10 cellular contexts compared by ENCODE assay signal in genomic region chr2:235675678-235676535, GRCh38.
DNase-seq lines count a peak whose midpoint lies in the region; ATAC-seq and TF ChIP-seq lines count a peak whose summit lies in the region.
"Had no signal": no experiment of that assay in that cellular context is flagged by ENCODE, and none has a peak within 500 bp of the region (broad histone marks: within the 10 kb centered on the region; RNA-seq: fewer than 3 reads in every experiment).

No MANE protein-coding gene starts in this region.

- H3K4me1 Mint-ChIP-seq in Caco-2 (ENCODE audit: low read depth, unreplicated experiment) (peaks cover 23% of the 10 kb centered on the region), chondrocyte (ENCODE audit: low read depth) (peaks cover 48% of the 10 kb centered on the region), neural crest cell (peaks cover 55% of the 10 kb centered on the region)

- no peak for ATAC-seq in GM21723 (IDR thresholded peaks at IDR 0.05; ENCODE audit: unreplicated experiment)

- peaks cover 10% of the 10 kb centered on the region for H3K36me3 Mint-ChIP-seq in Caco-2 (ENCODE audit: insufficient read depth, unreplicated experiment)
- no peaks in the 10 kb centered on the region for H3K36me3 Mint-ChIP-seq in chondrocyte (ENCODE audit: low read depth)
- no peaks in the 10 kb centered on the region for H3K36me3 Mint-ChIP-seq in neural crest cell (ENCODE audit: low read depth)

- no peaks in the 10 kb centered on the region for H3K9me3 ChIP-seq in Caco-2

- no TSS peak for BruUV-seq in Caco-2 (replicated peaks; lab: Mats Ljungman, UMichigan)

- intact Hi-C loops in Caco-2 (cut with micrococcal nuclease; ENCODE audit: unreplicated experiment), result loop anchor here (5.0 kb wide), 1 partner anchor 66 kb away; no protein-coding TSS in a partner anchor

- peaks cover 36% of the 10 kb centered on the region for H3K4me1 ChIP-seq in Caco-2

- H3K27ac Mint-ChIP-seq in Caco-2 (ENCODE audit: unreplicated experiment), result peak overlapping the region; percentile 89
- no peak overlapping the region for H3K27ac Mint-ChIP-seq in chondrocyte (ENCODE audit: unreplicated experiment)
- H3K27ac Mint-ChIP-seq in neural crest cell (ENCODE audit: unreplicated experiment), result no peak overlapping the region

- DNase-seq in Caco-2, result peak in 1 of 2 experiments; percentile 11
- DNase-seq in NCI-H2081 (lab: John Stamatoyannopoulos, UW), result peak; percentile 25 to 58
- no peak for DNase-seq in chondrocyte (ENCODE audit: low spot score)
- no peak for DNase-seq in neural crest cell (ENCODE audit: low read depth, low spot score)
- DNase-seq in activated gamma-delta T cell (lab: John Stamatoyannopoulos, UW), result no peak
- DNase-seq in RPMI8226, result no peak
- DNase-seq in NCI-H2107 treated with DMSO at 0.1 percent for 48 hours (lab: John Stamatoyannopoulos, UW; ENCODE audit: unreplicated experiment), result no peak
- DNase-seq: DMS53, NCI-H146 had no signal

- CTCF ChIA-PET in Caco-2 (lab: Charles Lee), result interaction anchor here (1.0 kb wide), 1 partner anchor 65 kb away, joined by 3 read pairs; no protein-coding TSS in a partner anchor

- POLR2A ChIA-PET in Caco-2 (lab: Charles Lee), result no interaction called here

- no peak overlapping the region for H3K4me3 ChIP-seq in Caco-2 (ENCODE audit: low read depth, low read length)

- H3K9me3 Mint-ChIP-seq in Caco-2 (ENCODE audit: unreplicated experiment) (no peaks in the 10 kb centered on the region), chondrocyte (ENCODE audit: low read depth) (no peaks in the 10 kb centered on the region), neural crest cell (no peaks in the 10 kb centered on the region)

- H3K27me3 ChIP-seq in Caco-2 (replicated peaks; ENCODE audit: control insufficient read depth, insufficient read depth, low read length), result no peaks in the 10 kb centered on the region

- no peaks in the 10 kb centered on the region for H3K36me3 ChIP-seq in Caco-2 (ENCODE audit: control insufficient read depth, insufficient read depth, low read length)

- H3K27me3 Mint-ChIP-seq in Caco-2 (ENCODE audit: insufficient read depth, unreplicated experiment) (no peaks in the 10 kb centered on the region), chondrocyte (ENCODE audit: low read depth) (no peaks in the 10 kb centered on the region), neural crest cell (ENCODE audit: low read depth) (peaks cover 15% of the 10 kb centered on the region)

- no peak overlapping the region for H3K4me3 Mint-ChIP-seq in Caco-2 (ENCODE audit: unreplicated experiment)
- H3K4me3 Mint-ChIP-seq in chondrocyte (ENCODE audit: unreplicated experiment), result no peak overlapping the region
- no peak overlapping the region for H3K4me3 Mint-ChIP-seq in neural crest cell

- peak in 1 of 2 experiments; percentile 18 for TF ChIP-seq CTCF in Caco-2 (IDR thresholded peaks at IDR 0.05; ENCODE audit: insufficient read depth in 1 of 2, low read depth in 1 of 2, low read length in 1 of 2, severe bottlenecking in 1 of 2, unreplicated experiment in 1 of 2)
- TF ChIP-seq CTCF in chondrocyte (IDR thresholded peaks at IDR 0.05), result peak; percentile 36
- TF ChIP-seq CTCF in neural crest cell (conservative IDR thresholded peaks at IDR 0.05), result peak; percentile 34

Comparison
In these comparisons a context has a peak if more than half of its experiments do, and no peak if none do; other contexts are left out.
1. DNase-seq: peak in NCI-H2081 (2 of 2); none in chondrocyte (single experiment), neural crest cell (single experiment), activated gamma-delta T cell (single experiment), RPMI8226 (single experiment) and NCI-H2107 treated with DMSO at 0.1 percent for 48 hours (single experiment).